32 cellular contexts compared by ENCODE assay signal in the genomic region with DNA sequence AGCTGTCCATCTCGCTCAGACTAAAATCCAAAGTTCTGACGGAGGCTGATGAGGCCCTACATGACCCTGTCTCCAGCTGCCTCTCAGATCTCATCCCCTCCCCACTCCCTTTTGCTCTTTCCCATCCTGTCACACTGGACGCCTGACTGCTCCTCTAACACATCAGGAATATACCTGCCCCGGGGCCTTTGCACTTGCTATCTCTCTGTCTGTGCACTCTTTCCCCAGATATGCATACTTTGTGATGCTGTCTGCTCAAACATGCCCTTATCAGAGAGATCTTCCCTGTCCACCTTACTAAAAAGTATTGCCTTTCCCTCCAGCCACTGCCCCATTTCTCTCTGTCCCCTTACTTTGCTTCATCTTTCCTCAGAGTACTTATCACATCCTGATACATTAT.
"Had no signal": no experiment of that assay in that cellular context is flagged by ENCODE, and none has a peak within 500 bp of the region (broad histone marks: within the 10 kb centered on the region; RNA-seq: fewer than 3 reads in every experiment).

No MANE protein-coding gene starts in this region.

- H3K27ac Mint-ChIP-seq: activated B cell treated with CpG ODN at 0.5 μM for 24 hours; activated CD8-positive, alpha-beta T cell treated with anti-CD3 and anti-CD28 coated beads for 36 hours; activated naive CD4-positive, alpha-beta T cell treated with anti-CD3 and anti-CD28 coated beads, Interleukin-2, amount 10 ng/mL, durations not matched to agents 7 days and 5 days; activated naive CD8-positive, alpha-beta T cell treated with anti-CD3 and anti-CD28 coated beads, Interleukin-2, amount 10 ng/mL, durations not matched to agents 7 days and 5 days; activated T-cell treated with anti-CD3 and anti-CD28 coated beads, Interleukin-2, amount 50 U/mL, for 24 hours; activated T-cell treated with anti-CD3 and anti-CD28 coated beads, Interleukin-2, amount 50 U/mL, for 72 hours; brain; endodermal cell; T-helper 17 cell; T-helper 2 cell treated with Interferon-gamma antibody and Interleukin-4, amounts not matched to agents 5 μg/mL and 100 μg/mL, for 36 hours had no signal

- H3K4me3 Mint-ChIP-seq: activated B cell treated with CpG ODN at 0.5 μM for 24 hours; activated CD8-positive, alpha-beta T cell treated with anti-CD3 and anti-CD28 coated beads for 36 hours; activated naive CD4-positive, alpha-beta T cell treated with anti-CD3 and anti-CD28 coated beads, Interleukin-2, amount 10 ng/mL, durations not matched to agents 7 days and 5 days; activated naive CD8-positive, alpha-beta T cell treated with anti-CD3 and anti-CD28 coated beads, Interleukin-2, amount 10 ng/mL, durations not matched to agents 7 days and 5 days; activated T-cell treated with anti-CD3 and anti-CD28 coated beads, Interleukin-2, amount 50 U/mL, for 24 hours; activated T-cell treated with anti-CD3 and anti-CD28 coated beads, Interleukin-2, amount 50 U/mL, for 72 hours; brain; endodermal cell; T-helper 17 cell; T-helper 2 cell treated with Interferon-gamma antibody and Interleukin-4, amounts not matched to agents 5 μg/mL and 100 μg/mL, for 36 hours had no signal

- H3K36me3 ChIP-seq: ascending aorta, breast epithelium, cardiac muscle cell, colonic mucosa had no signal

- H3K9me3 ChIP-seq: ascending aorta, breast epithelium, colonic mucosa had no signal

- ATAC-seq: activated CD4-positive, CD25-positive, alpha-beta regulatory T cell treated with anti-CD3 and anti-CD28 coated beads, Interleukin-2, amount 50 U/mL, for 24 hours; activated CD8-positive, alpha-beta T cell treated with anti-CD3 and anti-CD28 coated beads for 36 hours; activated naive CD4-positive, alpha-beta T cell treated with anti-CD3 and anti-CD28 coated beads, Interleukin-2, amount 50 U/mL, for 72 hours; activated T-cell treated with anti-CD3 and anti-CD28 coated beads, Interleukin-2, amount 50 U/mL, for 72 hours; esophagus mucosa; T-helper 17 cell had no signal

- H3K4me3 ChIP-seq: ascending aorta, breast epithelium, cardiac muscle cell, colonic mucosa had no signal

- H3K9me3 Mint-ChIP-seq: activated B cell treated with CpG ODN at 0.5 μM for 24 hours; activated CD8-positive, alpha-beta T cell treated with anti-CD3 and anti-CD28 coated beads for 36 hours; activated naive CD4-positive, alpha-beta T cell treated with anti-CD3 and anti-CD28 coated beads, Interleukin-2, amount 10 ng/mL, durations not matched to agents 7 days and 5 days; activated naive CD8-positive, alpha-beta T cell treated with anti-CD3 and anti-CD28 coated beads, Interleukin-2, amount 10 ng/mL, durations not matched to agents 7 days and 5 days; activated T-cell treated with anti-CD3 and anti-CD28 coated beads, Interleukin-2, amount 50 U/mL, for 24 hours; T-helper 2 cell treated with Interferon-gamma antibody and Interleukin-4, amounts not matched to agents 5 μg/mL and 100 μg/mL, for 36 hours had no signal

- H3K27ac ChIP-seq: ascending aorta, breast epithelium, cardiac muscle cell, colonic mucosa, WERI-Rb-1 had no signal

- H3K4me1 Mint-ChIP-seq: activated B cell treated with CpG ODN at 0.5 μM for 24 hours; activated naive CD8-positive, alpha-beta T cell treated with anti-CD3 and anti-CD28 coated beads, Interleukin-2, amount 10 ng/mL, durations not matched to agents 7 days and 5 days; brain; T-helper 17 cell had no signal

- DNase-seq: activated B cell treated with CpG ODN at 0.5 μM for 24 hours; activated CD4-positive, alpha-beta T cell treated with anti-CD3 and anti-CD28 coated beads for 48 hours; activated CD4-positive, alpha-beta T cell treated with anti-CD3 and anti-CD28 coated beads, Interleukin-2, amount 50 U/mL, for 1 hour; activated CD4-positive, alpha-beta T cell treated with anti-CD3 and anti-CD28 coated beads, Interleukin-2, amount 50 U/mL, for 48 hours; activated CD8-positive, alpha-beta memory T cell treated with anti-CD3 and anti-CD28 coated beads for 24 hours; activated CD8-positive, alpha-beta memory T cell treated with anti-CD3 and anti-CD28 coated beads, Interleukin-2, amount 50 U/mL, for 48 hours; activated CD8-positive, alpha-beta T cell treated with anti-CD3 and anti-CD28 coated beads for 36 hours; activated gamma-delta T cell; activated naive CD4-positive, alpha-beta T cell; activated naive CD4-positive, alpha-beta T cell treated with anti-CD3 and anti-CD28 coated beads, Interleukin-2, amount 10 ng/mL, durations not matched to agents 7 days and 5 days; activated naive CD8-positive, alpha-beta T cell treated with anti-CD3 and anti-CD28 coated beads, Interleukin-2, amount 10 ng/mL, durations not matched to agents 7 days and 5 days; activated T-cell treated with anti-CD3 and anti-CD28 coated beads for 4 hours; activated T-cell treated with anti-CD3 and anti-CD28 coated beads, Interleukin-2, amount 50 U/mL, for 24 hours; activated T-cell treated with anti-CD3 and anti-CD28 coated beads, Interleukin-2, amount 50 U/mL, for 72 hours; central memory CD4-positive, alpha-beta T cell; cerebellar nuclear complex; colonic mucosa; effector memory CD4-positive, alpha-beta T cell; endodermal cell; foreskin fibroblast; T-helper 1 cell; T-helper 17 cell; T1000; WERI-Rb-1 had no signal

- H3K36me3 Mint-ChIP-seq: activated naive CD4-positive, alpha-beta T cell treated with anti-CD3 and anti-CD28 coated beads, Interleukin-2, amount 10 ng/mL, durations not matched to agents 7 days and 5 days; activated naive CD4-positive, alpha-beta T cell treated with anti-CD3 and anti-CD28 coated beads, Interleukin-2, amount 50 U/mL, for 72 hours; activated naive CD8-positive, alpha-beta T cell treated with anti-CD3 and anti-CD28 coated beads, Interleukin-2, amount 10 ng/mL, durations not matched to agents 7 days and 5 days; brain had no signal

- H3K27me3 ChIP-seq: ascending aorta, breast epithelium, cardiac muscle cell, colonic mucosa had no signal

- H3K27me3 Mint-ChIP-seq: activated CD8-positive, alpha-beta T cell treated with anti-CD3 and anti-CD28 coated beads for 36 hours; T-helper 17 cell had no signal

- H3K4me1 ChIP-seq: ascending aorta, breast epithelium had no signal
